Comparison of ENCODE assay signal across 1 cellular context in the genomic region with DNA sequence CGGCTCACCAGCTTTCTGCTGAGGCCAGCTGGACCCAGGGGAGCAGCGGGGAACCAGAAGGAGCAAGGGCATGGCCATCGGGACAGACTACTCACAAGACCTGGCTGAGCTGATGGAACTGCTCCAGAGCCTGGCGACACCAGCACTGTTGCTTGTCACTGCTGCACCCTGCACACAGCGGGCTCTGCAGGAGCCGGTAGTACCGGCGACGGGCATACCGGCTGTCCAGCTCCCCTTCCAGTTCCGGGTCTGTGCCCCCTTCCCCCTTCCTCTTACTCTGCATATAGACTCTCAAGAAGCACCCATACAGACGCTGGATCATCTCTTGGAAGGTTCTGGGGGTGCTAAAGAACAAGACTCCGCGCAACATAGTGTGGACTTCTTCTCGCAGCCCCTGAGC.
TF ChIP-seq lines count a peak whose summit lies in the region.

No MANE protein-coding gene starts in this region.

TF ChIP-seq in GM12878, 131 proteins besides CTCF, POLR2A, EP300 and RAD21:
- TF ChIP-seq EGR1 (IDR thresholded peaks at IDR 0.05; ENCODE audit: borderline replicate concordance in 1 of 2, low read depth in 2 of 2, low read length in 2 of 2): no peak
- TF ChIP-seq NR2F1 (conservative IDR thresholded peaks at IDR 0.05): no peak
- TF ChIP-seq EED (IDR thresholded peaks at IDR 0.05; ENCODE audit: low read depth): no peak
- TF ChIP-seq NKRF (conservative IDR thresholded peaks at IDR 0.05): no peak
- TF ChIP-seq PRDM15 (CRISPR knock-in tag; IDR thresholded peaks at IDR 0.05): no peak
- no peak for TF ChIP-seq RCOR1 (conservative IDR thresholded peaks at IDR 0.05; ENCODE audit: low read depth, low read length)
- TF ChIP-seq, protein P1, sequence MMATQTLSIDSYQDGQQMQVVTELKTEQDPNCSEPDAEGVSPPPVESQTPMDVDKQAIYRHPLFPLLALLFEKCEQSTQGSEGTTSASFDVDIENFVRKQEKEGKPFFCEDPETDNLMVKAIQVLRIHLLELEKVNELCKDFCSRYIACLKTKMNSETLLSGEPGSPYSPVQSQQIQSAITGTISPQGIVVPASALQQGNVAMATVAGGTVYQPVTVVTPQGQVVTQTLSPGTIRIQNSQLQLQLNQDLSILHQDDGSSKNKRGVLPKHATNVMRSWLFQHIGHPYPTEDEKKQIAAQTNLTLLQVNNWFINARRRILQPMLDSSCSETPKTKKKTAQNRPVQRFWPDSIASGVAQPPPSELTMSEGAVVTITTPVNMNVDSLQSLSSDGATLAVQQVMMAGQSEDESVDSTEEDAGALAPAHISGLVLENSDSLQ (IDR thresholded peaks at IDR 0.05): no peak
- no peak for TF ChIP-seq STAT1 (conservative IDR thresholded peaks at IDR 0.05)
- TF ChIP-seq ZSCAN29 (IDR thresholded peaks at IDR 0.05): no peak
- TF ChIP-seq, protein P2, sequence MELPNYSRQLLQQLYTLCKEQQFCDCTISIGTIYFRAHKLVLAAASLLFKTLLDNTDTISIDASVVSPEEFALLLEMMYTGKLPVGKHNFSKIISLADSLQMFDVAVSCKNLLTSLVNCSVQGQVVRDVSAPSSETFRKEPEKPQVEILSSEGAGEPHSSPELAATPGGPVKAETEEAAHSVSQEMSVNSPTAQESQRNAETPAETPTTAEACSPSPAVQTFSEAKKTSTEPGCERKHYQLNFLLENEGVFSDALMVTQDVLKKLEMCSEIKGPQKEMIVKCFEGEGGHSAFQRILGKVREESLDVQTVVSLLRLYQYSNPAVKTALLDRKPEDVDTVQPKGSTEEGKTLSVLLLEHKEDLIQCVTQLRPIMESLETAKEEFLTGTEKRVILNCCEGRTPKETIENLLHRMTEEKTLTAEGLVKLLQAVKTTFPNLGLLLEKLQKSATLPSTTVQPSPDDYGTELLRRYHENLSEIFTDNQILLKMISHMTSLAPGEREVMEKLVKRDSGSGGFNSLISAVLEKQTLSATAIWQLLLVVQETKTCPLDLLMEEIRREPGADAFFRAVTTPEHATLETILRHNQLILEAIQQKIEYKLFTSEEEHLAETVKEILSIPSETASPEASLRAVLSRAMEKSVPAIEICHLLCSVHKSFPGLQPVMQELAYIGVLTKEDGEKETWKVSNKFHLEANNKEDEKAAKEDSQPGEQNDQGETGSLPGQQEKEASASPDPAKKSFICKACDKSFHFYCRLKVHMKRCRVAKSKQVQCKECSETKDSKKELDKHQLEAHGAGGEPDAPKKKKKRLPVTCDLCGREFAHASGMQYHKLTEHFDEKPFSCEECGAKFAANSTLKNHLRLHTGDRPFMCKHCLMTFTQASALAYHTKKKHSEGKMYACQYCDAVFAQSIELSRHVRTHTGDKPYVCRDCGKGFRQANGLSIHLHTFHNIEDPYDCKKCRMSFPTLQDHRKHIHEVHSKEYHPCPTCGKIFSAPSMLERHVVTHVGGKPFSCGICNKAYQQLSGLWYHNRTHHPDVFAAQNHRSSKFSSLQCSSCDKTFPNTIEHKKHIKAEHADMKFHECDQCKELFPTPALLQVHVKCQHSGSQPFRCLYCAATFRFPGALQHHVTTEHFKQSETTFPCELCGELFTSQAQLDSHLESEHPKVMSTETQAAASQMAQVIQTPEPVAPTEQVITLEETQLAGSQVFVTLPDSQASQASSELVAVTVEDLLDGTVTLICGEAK (IDR thresholded peaks at IDR 0.05; ENCODE audit: borderline replicate concordance): no peak
- no peak for TF ChIP-seq BMI1 (IDR thresholded peaks at IDR 0.05; ENCODE audit: borderline replicate concordance)
- TF ChIP-seq WRNIP1 (IDR thresholded peaks at IDR 0.05; ENCODE audit: borderline replicate concordance, low read depth, low read length): no peak
- no peak for TF ChIP-seq HDGF (IDR thresholded peaks at IDR 0.05)
